ENCODE assay signal across 16 cellular contexts in genomic region chr22:39833610-39834009, GRCh38. TPM values are rescaled to one million over a fixed set of nuclear protein-coding genes. Genes with fewer than 3 reads are reported as not detected.
DNase-seq lines count a peak whose midpoint lies in the region; ATAC-seq and TF ChIP-seq lines count a peak whose summit lies in the region.
"Had no signal": no experiment of that assay in that cellular context is flagged by ENCODE, and none has a peak within 500 bp of the region (broad histone marks: within the 10 kb centered on the region; RNA-seq: fewer than 3 reads in every experiment).

No MANE protein-coding gene starts in this region.

- TF ChIP-seq CTCF in activated B cell treated with CpG ODN at 0.5 μM for 24 hours (IDR thresholded peaks at IDR 0.05) (no peak), GM23338 (conservative IDR thresholded peaks at IDR 0.05; ENCODE audit: low read depth in 2 of 2) (no peak), colonic mucosa (IDR thresholded peaks at IDR 0.05) (no peak)

- peaks cover 24% of the 10 kb centered on the region for H3K4me1 Mint-ChIP-seq in activated naive CD4-positive, alpha-beta T cell treated with anti-CD3 and anti-CD28 coated beads, Interleukin-2, amount 50 U/mL, for 24 hours
- H3K4me1 Mint-ChIP-seq in activated B cell treated with CpG ODN at 0.5 μM for 24 hours = peaks cover 58% of the 10 kb centered on the region
- H3K4me1 Mint-ChIP-seq in naive B cell = peaks cover 48 to 63% (median 52%) of the 10 kb centered on the region in 3 donors
- peaks cover 13% of the 10 kb centered on the region; the same call in 2 of the 3 replicates for H3K4me1 Mint-ChIP-seq in GM23338

- POLR2A ChIA-PET in activated B cell treated with CpG ODN at 0.5 μM for 24 hours (lab: Charles Lee) = no interaction called here

- no peak overlapping the region for H3K4me3 Mint-ChIP-seq in activated naive CD4-positive, alpha-beta T cell treated with anti-CD3 and anti-CD28 coated beads, Interleukin-2, amount 50 U/mL, for 24 hours
- H3K4me3 Mint-ChIP-seq in activated B cell treated with CpG ODN at 0.5 μM for 24 hours (peak overlapping the region; percentile 9), naive B cell (peak overlapping the region; percentile 21 to 69 (median 40)), GM23338 (no peak overlapping the region)
- H3K4me3 Mint-ChIP-seq: CD8-positive, alpha-beta T cell; H9 had no signal

- no peak overlapping the region for H2AFZ ChIP-seq in GM23338

- no peak overlapping the region for H3K4me2 ChIP-seq in GM23338

- peak overlapping the region; percentile 62 for H3K27ac Mint-ChIP-seq in activated naive CD4-positive, alpha-beta T cell treated with anti-CD3 and anti-CD28 coated beads, Interleukin-2, amount 50 U/mL, for 24 hours
- H3K27ac Mint-ChIP-seq in activated B cell treated with CpG ODN at 0.5 μM for 24 hours = peak overlapping the region; percentile 6
- peak overlapping the region in 2 of 6 donors; percentile 41 to 62 for H3K27ac Mint-ChIP-seq in naive B cell
- no peak overlapping the region for H3K27ac Mint-ChIP-seq in GM23338
- H3K27ac Mint-ChIP-seq: CD14-positive monocyte; CD8-positive, alpha-beta T cell; H9 had no signal

- no peak for DNase-seq in activated naive CD4-positive, alpha-beta T cell (lab: John Stamatoyannopoulos, UW)
- DNase-seq in activated B cell treated with CpG ODN at 0.5 μM for 24 hours = no peak
- no peak for DNase-seq in naive B cell
- DNase-seq in GM23338 (ENCODE audit: low spot score) = no peak
- DNase-seq in colonic mucosa = no peak
- DNase-seq: 8988T; CD8-positive, alpha-beta T cell; COR-L47; DMS153; DMS79 treated with DMSO at 0.1 percent for 48 hours; EL; GOT3; H9 had no signal

- H3K36me3 ChIP-seq in GM23338 (ENCODE audit: insufficient read depth) = no peaks in the 10 kb centered on the region
- no peaks in the 10 kb centered on the region for H3K36me3 ChIP-seq in colonic mucosa

- H3K27me3 ChIP-seq in GM23338 (ENCODE audit: insufficient read depth) (no peaks in the 10 kb centered on the region), colonic mucosa (peaks cover 3% of the 10 kb centered on the region)

- H3K9me3 ChIP-seq in colonic mucosa = no peaks in the 10 kb centered on the region

- H3K79me2 ChIP-seq in GM23338 (replicated peaks; ENCODE audit: insufficient read depth) = no peaks in the 10 kb centered on the region

- no peaks in the 10 kb centered on the region for H4K20me1 ChIP-seq in GM23338 (replicated peaks; ENCODE audit: insufficient read depth)

- CTCF ChIA-PET in activated B cell treated with CpG ODN at 0.5 μM for 24 hours (lab: Charles Lee) = interaction anchor here (1.2 kb wide), 1 partner anchor 12 kb away, joined by 3 read pairs; no protein-coding TSS in a partner anchor

- no peaks in the 10 kb centered on the region for H3K9me2 ChIP-seq in GM23338 (ENCODE audit: insufficient read depth)

- H3K4me1 ChIP-seq in GM23338 (ENCODE audit: insufficient read depth) = no peaks in the 10 kb centered on the region; the same call in 1 of the 2 replicates
- no peaks in the 10 kb centered on the region for H3K4me1 ChIP-seq in colonic mucosa

- H3K27me3 Mint-ChIP-seq in activated naive CD4-positive, alpha-beta T cell treated with anti-CD3 and anti-CD28 coated beads, Interleukin-2, amount 50 U/mL, for 24 hours = no peaks in the 10 kb centered on the region
- H3K27me3 Mint-ChIP-seq in activated B cell treated with CpG ODN at 0.5 μM for 24 hours (no peaks in the 10 kb centered on the region), naive B cell (no peaks in the 10 kb centered on the region), GM23338 (ENCODE audit: insufficient read depth, low read depth, poor library complexity) (no peaks in the 10 kb centered on the region)

- H3F3A ChIP-seq in GM23338 (replicated peaks; ENCODE audit: low read depth) = no peaks in the 10 kb centered on the region

- no peak overlapping the region for H3K4me3 ChIP-seq in GM23338
- no peak overlapping the region for H3K4me3 ChIP-seq in colonic mucosa

- H3K36me3 Mint-ChIP-seq in activated naive CD4-positive, alpha-beta T cell treated with anti-CD3 and anti-CD28 coated beads, Interleukin-2, amount 50 U/mL, for 24 hours = no peaks in the 10 kb centered on the region
- H3K36me3 Mint-ChIP-seq in activated B cell treated with CpG ODN at 0.5 μM for 24 hours (ENCODE audit: low read depth) (peaks cover 14% of the 10 kb centered on the region), naive B cell (peaks cover 23 to 38% of the 10 kb centered on the region in 2 donors), GM23338 (ENCODE audit: low read depth) (no peaks in the 10 kb centered on the region)
- H3K36me3 Mint-ChIP-seq: CD8-positive, alpha-beta T cell had no signal

- peaks cover 6% of the 10 kb centered on the region for H3K9me3 Mint-ChIP-seq in activated naive CD4-positive, alpha-beta T cell treated with anti-CD3 and anti-CD28 coated beads, Interleukin-2, amount 50 U/mL, for 24 hours
- peaks cover 14% of the 10 kb centered on the region for H3K9me3 Mint-ChIP-seq in activated B cell treated with CpG ODN at 0.5 μM for 24 hours
- H3K9me3 Mint-ChIP-seq in naive B cell = peaks cover 0 to 30% (median 21%) of the 10 kb centered on the region in 7 donors
- no peaks in the 10 kb centered on the region for H3K9me3 Mint-ChIP-seq in GM23338
- H3K9me3 Mint-ChIP-seq: CD8-positive, alpha-beta T cell; H9 had no signal

- no peak overlapping the region for H3K9ac ChIP-seq in colonic mucosa (ENCODE audit: low read depth in 2 of 2, low read length in 2 of 2)

- intact Hi-C loops in activated B cell treated with CpG ODN at 0.5 μM for 24 hours (cut with micrococcal nuclease) = no loop called here
- intact Hi-C loops in colonic mucosa (cut with DNase I) = no loop called here

- no peak for ATAC-seq in activated B cell treated with CpG ODN at 0.5 μM for 24 hours (ENCODE audit: low read depth)
- ATAC-seq in naive B cell (ENCODE audit: low read depth in 2 of 2) = peak; percentile 48 to 60
- no peak for ATAC-seq in HG03139 (IDR thresholded peaks at IDR 0.05; ENCODE audit: unreplicated experiment)
- ATAC-seq in GM23338 = no peak
- ATAC-seq: CD8-positive, alpha-beta T cell had no signal

- H3K27ac ChIP-seq in GM23338 (ENCODE audit: low read depth) = no peak overlapping the region
- H3K27ac ChIP-seq in colonic mucosa = no peak overlapping the region

TF ChIP-seq in GM23338, 12 proteins besides CTCF, POLR2A, EP300 and RAD21 (continues in another document):
- TF ChIP-seq ZNF462 (CRISPR knock-in tag; IDR thresholded peaks at IDR 0.05) = no peak

RNA-seq across cellular contexts. Expression of gene ENTHD1, which starts 60.0 kb away (rescaled TPM):
- 0.15 TPM in 1 of 2 replicates, not detected in the other for total RNA-seq in activated B cell treated with CpG ODN at 0.5 μM for 24 hours
- not detected for polyA plus RNA-seq in naive B cell (ENCODE audit: low read depth in 6 of 6)
- not detected in 2 replicates for total RNA-seq in GM23338 (2014; rRNA removed; shearing (Covaris generic))
- polyA plus RNA-seq in GM23338 (2016; fragmentation: Nextera tagmentation; extraction: Ambion mirVana) = not detected in 2 replicates
- total RNA-seq in colonic mucosa = not detected
- total RNA-seq: CD8-positive, alpha-beta T cell; H9 had no signal
- polyA plus RNA-seq: CD14-positive monocyte had no signal

Comparison
In these comparisons a context has a peak if more than half of its experiments do, and no peak if none do; other contexts are left out.
1. H3K4me3 Mint-ChIP-seq: peak in activated B cell treated with CpG ODN at 0.5 μM for 24 hours (single experiment) and naive B cell (8 of 8); none in activated naive CD4-positive, alpha-beta T cell treated with anti-CD3 and anti-CD28 coated beads, Interleukin-2, amount 50 U/mL, for 24 hours (single experiment) and GM23338 (single experiment).
2. ATAC-seq: peak in naive B cell (2 of 2); none in activated B cell treated with CpG ODN at 0.5 μM for 24 hours (single experiment), HG03139 (single experiment) and GM23338 (single experiment).